Comparison of ENCODE assay signal across 8 cellular contexts in genomic region chr2:44479127-44479887, GRCh38.
DNase-seq lines count a peak whose midpoint lies in the region; ATAC-seq and TF ChIP-seq lines count a peak whose summit lies in the region.

No MANE protein-coding gene starts in this region.

- H3K36me3 ChIP-seq in colonic mucosa, result no peaks in the 10 kb centered on the region
- no peaks in the 10 kb centered on the region for H3K36me3 ChIP-seq in left lung

- peak in 8 of 14 donors; percentile 3 to 53 (median 9) for DNase-seq in C1 segment of cervical spinal cord (lab: John Stamatoyannopoulos, UW)
- DNase-seq in NCI-H2081 (lab: John Stamatoyannopoulos, UW), result peak; percentile 83 to 91
- peak in 1 of 3 donors; percentile 7 for DNase-seq in T-helper 17 cell
- peak; percentile 51 for DNase-seq in colonic mucosa
- no peak for DNase-seq in left lung
- peak; percentile 9 for DNase-seq in stimulated activated naive CD8-positive, alpha-beta T cell treated with anti-CD3 and anti-CD28 coated beads, Interleukin-15, Interleukin-2, amounts not matched to agents 100 U/mL and 50 U/mL, for 24 hours

- H3K27ac Mint-ChIP-seq in T-helper 17 cell, result no peak overlapping the region

- TF ChIP-seq CTCF in colonic mucosa (IDR thresholded peaks at IDR 0.05) (peak; percentile 97), left lung (IDR thresholded peaks at IDR 0.05) (peak; percentile 87 to 99)

- intact Hi-C loops in colonic mucosa (cut with DNase I), result loop anchor here (2.0 kb wide), 1 partner anchor 475 kb away; no protein-coding TSS in a partner anchor
- intact Hi-C loops in left lung (cut with DNase I), result loop anchor here in 1 of 2 donors (10.0 kb wide), 2 partner anchors 85 to 475 kb away; no protein-coding TSS in a partner anchor

- H3K27me3 ChIP-seq in colonic mucosa (no peaks in the 10 kb centered on the region), left lung (no peaks in the 10 kb centered on the region)

- no peaks in the 10 kb centered on the region for H3K4me1 ChIP-seq in colonic mucosa
- H3K4me1 ChIP-seq in left lung, result no peaks in the 10 kb centered on the region

- H3K4me3 Mint-ChIP-seq in T-helper 17 cell, result no peak overlapping the region

- no peaks in the 10 kb centered on the region for H3K36me3 Mint-ChIP-seq in T-helper 17 cell (ENCODE audit: low read depth)

- H3K27me3 Mint-ChIP-seq in T-helper 17 cell, result no peaks in the 10 kb centered on the region

- H3K4me3 ChIP-seq in colonic mucosa (no peak overlapping the region), left lung (no peak overlapping the region)

- H3K4me1 Mint-ChIP-seq in T-helper 17 cell, result peaks cover 4% of the 10 kb centered on the region

- peak; percentile 91 for ATAC-seq in GM18858 (IDR thresholded peaks at IDR 0.05; ENCODE audit: unreplicated experiment)
- ATAC-seq in HG03103 (IDR thresholded peaks at IDR 0.05; ENCODE audit: low read depth, unreplicated experiment), result peak; percentile 73
- ATAC-seq in T-helper 17 cell, result peak; percentile 100
- ATAC-seq in left lung, result peak; percentile 100
- ATAC-seq in stimulated activated naive CD8-positive, alpha-beta T cell treated with anti-CD3 and anti-CD28 coated beads, Interleukin-15, Interleukin-2, amounts not matched to agents 100 U/mL and 50 U/mL, for 24 hours, result peak; percentile 96

- H3K9me3 ChIP-seq in T-helper 17 cell (ENCODE audit: control insufficient read depth, low read length, poor library complexity, severe bottlenecking) (no peaks in the 10 kb centered on the region), colonic mucosa (no peaks in the 10 kb centered on the region), left lung (no peaks in the 10 kb centered on the region)

- H3K27ac ChIP-seq in colonic mucosa (no peak overlapping the region), left lung (no peak overlapping the region)

- no peak overlapping the region for H3K9ac ChIP-seq in colonic mucosa (ENCODE audit: low read depth in 2 of 2, low read length in 2 of 2)

Comparison
In these comparisons a context has a peak if more than half of its experiments do, and no peak if none do; other contexts are left out.
1. DNase-seq: peak in C1 segment of cervical spinal cord (8 of 14), NCI-H2081 (2 of 2), colonic mucosa (single experiment) and stimulated activated naive CD8-positive, alpha-beta T cell treated with anti-CD3 and anti-CD28 coated beads, Interleukin-15, Interleukin-2, amounts not matched to agents 100 U/mL and 50 U/mL, for 24 hours (single experiment); none in left lung (0 of 2).
2. Peak in every context shown above with its lines, with median percentiles within 50 percentile points of each other: ATAC-seq.